In the genomic region with DNA sequence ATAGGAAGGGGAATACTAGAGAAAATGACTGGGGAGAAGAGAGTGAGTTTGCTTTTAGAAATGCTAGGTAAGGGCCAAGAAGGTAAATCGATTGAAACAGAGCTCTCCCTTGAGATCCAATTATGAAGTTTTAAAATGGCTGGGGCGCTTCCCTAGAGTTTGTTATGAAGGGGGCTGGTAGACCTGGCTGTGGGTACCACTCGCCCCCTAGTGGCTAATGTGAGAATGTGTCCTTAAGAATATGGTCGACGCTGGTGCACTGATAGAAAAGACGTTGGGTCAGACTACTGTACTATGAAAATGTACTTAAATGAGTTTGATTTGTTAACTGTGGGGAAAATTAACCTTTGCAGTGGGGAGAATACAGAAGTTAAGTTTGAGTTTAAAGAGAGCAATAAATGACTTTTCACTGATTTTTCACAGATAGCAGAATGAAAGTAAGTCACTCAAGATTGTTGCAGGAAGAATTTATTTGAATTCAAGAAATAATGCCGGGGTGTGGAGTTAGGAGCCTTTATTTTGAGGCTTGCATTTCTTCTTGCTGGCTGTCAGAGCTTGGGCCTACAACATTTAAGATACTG, we compare ENCODE assay signal across 8 cellular contexts. TPM values are rescaled to one million over a fixed set of nuclear protein-coding genes. Genes with fewer than 3 reads are reported as not detected.
DNase-seq lines count a peak whose midpoint lies in the region; ATAC-seq and TF ChIP-seq lines count a peak whose summit lies in the region.

No MANE protein-coding gene starts in this region.

- no peaks in the 10 kb centered on the region for H3K9me3 Mint-ChIP-seq in activated naive CD4-positive, alpha-beta T cell treated with anti-CD3 and anti-CD28 coated beads, Interleukin-2, amount 50 U/mL, for 72 hours

- no peak overlapping the region for H3K27ac Mint-ChIP-seq in activated naive CD4-positive, alpha-beta T cell treated with anti-CD3 and anti-CD28 coated beads, Interleukin-2, amount 50 U/mL, for 72 hours

- peaks cover 36% of the 10 kb centered on the region for H3K27me3 ChIP-seq in cardiac muscle cell

- POLR2A ChIA-PET in HEK293 (lab: Yijun Ruan, JAX) = no interaction called here

- H3K4me1 ChIP-seq in HEK293 (ENCODE audit: control insufficient read depth, insufficient read depth, low read length) (no peaks in the 10 kb centered on the region), cardiac muscle cell (ENCODE audit: low read depth) (peaks cover 14% of the 10 kb centered on the region)

- TF ChIP-seq CTCF in GM12872 (IDR thresholded peaks at IDR 0.05; ENCODE audit: insufficient read depth, low read depth, low read length) (peak; percentile 82), HEK293 (tag by site-specific recombination; IDR thresholded peaks at IDR 0.05) (peak; percentile 46), cardiac muscle cell (IDR thresholded peaks at IDR 0.05; ENCODE audit: low read depth, low read length) (peak; percentile 90)

- H3K36me3 Mint-ChIP-seq in activated naive CD4-positive, alpha-beta T cell treated with anti-CD3 and anti-CD28 coated beads, Interleukin-2, amount 50 U/mL, for 72 hours = no peaks in the 10 kb centered on the region

- ATAC-seq in activated naive CD4-positive, alpha-beta T cell treated with anti-CD3 and anti-CD28 coated beads, Interleukin-2, amount 50 U/mL, for 72 hours = peak; percentile 95 to 98

- H3K36me3 ChIP-seq in HEK293 (ENCODE audit: control insufficient read depth in 2 of 2, insufficient read depth in 1 of 2, low read length in 2 of 2) (no peaks in the 10 kb centered on the region), cardiac muscle cell (no peaks in the 10 kb centered on the region)

- CTCF ChIA-PET in HEK293 (lab: Yijun Ruan, JAX) = interaction anchor here (0.6 to 4.3 kb wide), 31 partner anchors 9 to 424 kb away, joined by 3 to 29 read pairs (median 4); a partner anchor contains a TSS

- H3K27ac ChIP-seq in HEK293 (ENCODE audit: extremely low read depth, low read depth, low read length) (no peak overlapping the region), cardiac muscle cell (no peak overlapping the region)

- H3K9me3 ChIP-seq in HEK293 (ENCODE audit: control insufficient read depth, insufficient read depth, low read depth, low read length) (no peaks in the 10 kb centered on the region), cardiac muscle cell (ENCODE audit: low read depth) (no peaks in the 10 kb centered on the region)

- DNase-seq in M059J (ENCODE audit: low read depth) = peak; percentile 81
- DNase-seq in RPMI8226 = peak; percentile 62
- DNase-seq in activated naive CD4-positive, alpha-beta T cell treated with anti-CD3 and anti-CD28 coated beads, Interleukin-2, amount 50 U/mL, for 72 hours (ENCODE audit: low spot score in 2 of 2) = peak in 1 of 2 donors; percentile 44
- DNase-seq in cardiac muscle cell (ENCODE audit: low read depth in 1 of 2, low spot score in 1 of 2) = peak; percentile 81 to 87
- peak; percentile 69 for DNase-seq in retina
- DNase-seq in mesenteric fat pad (ENCODE audit: low spot score) = no peak

- no peak overlapping the region for H3K4me3 ChIP-seq in HEK293 (ENCODE audit: low read depth, low read length)
- H3K4me3 ChIP-seq in cardiac muscle cell = no peak overlapping the region

TF ChIP-seq in HEK293, 187 proteins besides CTCF, POLR2A, EP300 and RAD21:
- TF ChIP-seq ZBTB17 (tag by site-specific recombination; IDR thresholded peaks at IDR 0.05) (0 out of 2 replicates have a peak, but pooled peaks have one; percentile 17), ZNF561 (tag by site-specific recombination; IDR thresholded peaks at IDR 0.05; ENCODE audit: borderline replicate concordance) (0 out of 2 replicates have a peak, but pooled peaks have one; percentile 38), ZNF660 (tag by site-specific recombination; IDR thresholded peaks at IDR 0.05) (0 out of 2 replicates have a peak, but pooled peaks have one; percentile 52), ZNF2 (tag by site-specific recombination; IDR thresholded peaks at IDR 0.05) (0 out of 2 replicates have a peak, but pooled peaks have one; percentile 28), ZNF654 (tag by site-specific recombination; IDR thresholded peaks at IDR 0.05; ENCODE audit: low read depth) (peak; percentile 85), ZNF560 (tag by site-specific recombination; IDR thresholded peaks at IDR 0.05; ENCODE audit: borderline replicate concordance) (no peak), ZNF114 (tag by site-specific recombination; IDR thresholded peaks at IDR 0.05) (no peak), YY1 (tag by site-specific recombination; IDR thresholded peaks at IDR 0.05) (peak; percentile 56; the same call in 1 of the 2 replicates), ZSCAN30 (tag by site-specific recombination; IDR thresholded peaks at IDR 0.05) (peak; percentile 7; the same call in 1 of the 2 replicates), ZFP37 (tag by site-specific recombination; IDR thresholded peaks at IDR 0.05) (no peak), YY2 (tag by site-specific recombination; IDR thresholded peaks at IDR 0.05) (peak; percentile 11; the same call in 1 of the 2 replicates)
- TF ChIP-seq, protein P1, sequence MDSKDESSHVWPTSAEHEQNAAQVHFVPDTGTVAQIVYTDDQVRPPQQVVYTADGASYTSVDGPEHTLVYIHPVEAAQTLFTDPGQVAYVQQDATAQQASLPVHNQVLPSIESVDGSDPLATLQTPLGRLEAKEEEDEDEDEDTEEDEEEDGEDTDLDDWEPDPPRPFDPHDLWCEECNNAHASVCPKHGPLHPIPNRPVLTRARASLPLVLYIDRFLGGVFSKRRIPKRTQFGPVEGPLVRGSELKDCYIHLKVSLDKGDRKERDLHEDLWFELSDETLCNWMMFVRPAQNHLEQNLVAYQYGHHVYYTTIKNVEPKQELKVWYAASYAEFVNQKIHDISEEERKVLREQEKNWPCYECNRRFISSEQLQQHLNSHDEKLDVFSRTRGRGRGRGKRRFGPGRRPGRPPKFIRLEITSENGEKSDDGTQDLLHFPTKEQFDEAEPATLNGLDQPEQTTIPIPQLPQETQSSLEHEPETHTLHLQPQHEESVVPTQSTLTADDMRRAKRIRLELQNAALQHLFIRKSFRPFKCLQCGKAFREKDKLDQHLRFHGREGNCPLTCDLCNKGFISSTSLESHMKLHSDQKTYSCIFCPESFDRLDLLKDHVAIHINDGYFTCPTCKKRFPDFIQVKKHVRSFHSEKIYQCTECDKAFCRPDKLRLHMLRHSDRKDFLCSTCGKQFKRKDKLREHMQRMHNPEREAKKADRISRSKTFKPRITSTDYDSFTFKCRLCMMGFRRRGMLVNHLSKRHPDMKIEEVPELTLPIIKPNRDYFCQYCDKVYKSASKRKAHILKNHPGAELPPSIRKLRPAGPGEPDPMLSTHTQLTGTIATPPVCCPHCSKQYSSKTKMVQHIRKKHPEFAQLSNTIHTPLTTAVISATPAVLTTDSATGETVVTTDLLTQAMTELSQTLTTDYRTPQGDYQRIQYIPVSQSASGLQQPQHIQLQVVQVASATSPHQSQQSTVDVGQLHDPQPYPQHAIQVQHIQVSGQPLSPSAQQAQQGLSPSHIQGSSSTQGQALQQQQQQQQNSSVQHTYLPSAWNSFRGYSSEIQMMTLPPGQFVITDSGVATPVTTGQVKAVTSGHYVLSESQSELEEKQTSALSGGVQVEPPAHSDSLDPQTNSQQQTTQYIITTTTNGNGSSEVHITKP (tag by site-specific recombination; IDR thresholded peaks at IDR 0.05) = peak; percentile 69; the same call in 1 of the 2 replicates
- TF ChIP-seq, protein P2, sequence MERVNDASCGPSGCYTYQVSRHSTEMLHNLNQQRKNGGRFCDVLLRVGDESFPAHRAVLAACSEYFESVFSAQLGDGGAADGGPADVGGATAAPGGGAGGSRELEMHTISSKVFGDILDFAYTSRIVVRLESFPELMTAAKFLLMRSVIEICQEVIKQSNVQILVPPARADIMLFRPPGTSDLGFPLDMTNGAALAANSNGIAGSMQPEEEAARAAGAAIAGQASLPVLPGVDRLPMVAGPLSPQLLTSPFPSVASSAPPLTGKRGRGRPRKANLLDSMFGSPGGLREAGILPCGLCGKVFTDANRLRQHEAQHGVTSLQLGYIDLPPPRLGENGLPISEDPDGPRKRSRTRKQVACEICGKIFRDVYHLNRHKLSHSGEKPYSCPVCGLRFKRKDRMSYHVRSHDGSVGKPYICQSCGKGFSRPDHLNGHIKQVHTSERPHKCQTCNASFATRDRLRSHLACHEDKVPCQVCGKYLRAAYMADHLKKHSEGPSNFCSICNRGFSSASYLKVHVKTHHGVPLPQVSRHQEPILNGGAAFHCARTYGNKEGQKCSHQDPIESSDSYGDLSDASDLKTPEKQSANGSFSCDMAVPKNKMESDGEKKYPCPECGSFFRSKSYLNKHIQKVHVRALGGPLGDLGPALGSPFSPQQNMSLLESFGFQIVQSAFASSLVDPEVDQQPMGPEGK (tag by site-specific recombination; IDR thresholded peaks at IDR 0.05) = peak; percentile 37; the same call in 1 of the 2 replicates

RNA-seq across cellular contexts. Expression of a gene that starts 9.2 kb away (rescaled TPM):
- not detected in 2 replicates for total RNA-seq in M059J (2014; rRNA removed; shearing (Covaris generic))
- not detected for total RNA-seq in activated naive CD4-positive, alpha-beta T cell treated with anti-CD3 and anti-CD28 coated beads, Interleukin-2, amount 50 U/mL, for 72 hours
- total RNA-seq in cardiac muscle cell (not detected in 2 replicates), mesenteric fat pad (not detected)
- not detected in 2 replicates for polyA plus RNA-seq in cardiac muscle cell

RNA-seq across cellular contexts. Expression of a gene that starts 42.5 kb away (rescaled TPM):
- total RNA-seq in M059J (2014; rRNA removed; shearing (Covaris generic)) = 10.9 and 12.6 TPM in 2 replicates
- total RNA-seq in activated naive CD4-positive, alpha-beta T cell treated with anti-CD3 and anti-CD28 coated beads, Interleukin-2, amount 50 U/mL, for 72 hours = 10 to 100 TPM in 1 of 2 donors, 1 to 10 TPM in 1; 6.5 to 11.2 TPM
- total RNA-seq in cardiac muscle cell (10.4 and 15.4 TPM in 2 replicates), mesenteric fat pad (3.6 TPM)
- 10.0 and 18.8 TPM in 2 replicates for polyA plus RNA-seq in cardiac muscle cell

RNA-seq across cellular contexts. Expression of a gene that starts 45.0 kb away (rescaled TPM):
- total RNA-seq in M059J (2014; rRNA removed; shearing (Covaris generic)) = 1.6 and 3.2 TPM in 2 replicates
- 1 to 10 TPM in 1 of 2 donors, under 1 TPM in 1; 0.49 to 6.9 TPM for total RNA-seq in activated naive CD4-positive, alpha-beta T cell treated with anti-CD3 and anti-CD28 coated beads, Interleukin-2, amount 50 U/mL, for 72 hours
- total RNA-seq in cardiac muscle cell = 1.6 and 4.2 TPM in 2 replicates
- polyA plus RNA-seq in cardiac muscle cell = 1.1 and 1.6 TPM in 2 replicates
- not detected for total RNA-seq in mesenteric fat pad
